In genomic region chr2:209577376-209578357, GRCh38 we compare ENCODE assay signal across 8 cellular contexts.
DNase-seq lines count a peak whose midpoint lies in the region; ATAC-seq and TF ChIP-seq lines count a peak whose summit lies in the region.

No MANE protein-coding gene starts in this region.

- no peaks in the 10 kb centered on the region for H3K9me1 ChIP-seq in IMR-90 (ENCODE audit: insufficient read depth, low read length)

- no peak for TF ChIP-seq EP300 in upper lobe of left lung (IDR thresholded peaks at IDR 0.05)

- no peak overlapping the region for H3K18ac ChIP-seq in IMR-90 (ENCODE audit: low read depth, low read length)

- no peaks in the 10 kb centered on the region for H3K9me3 Mint-ChIP-seq in CD14-positive monocyte
- H3K9me3 Mint-ChIP-seq in activated naive CD8-positive, alpha-beta T cell treated with anti-CD3 and anti-CD28 coated beads for 36 hours: no peaks in the 10 kb centered on the region

- no peak overlapping the region for H3K9ac ChIP-seq in IMR-90 (ENCODE audit: low read depth, low read length)

- H3K36me3 ChIP-seq in IMR-90 (ENCODE audit: control insufficient read depth, insufficient read depth, low read length): no peaks in the 10 kb centered on the region
- no peaks in the 10 kb centered on the region for H3K36me3 ChIP-seq in kidney epithelial cell (ENCODE audit: control insufficient read depth, insufficient read depth, low read length)
- H3K36me3 ChIP-seq in upper lobe of left lung: no peaks in the 10 kb centered on the region

- no peak overlapping the region for H2BK5ac ChIP-seq in IMR-90 (ENCODE audit: low read depth, low read length, poor library complexity, severe bottlenecking)

- H3K27ac ChIP-seq in IMR-90 (ENCODE audit: insufficient read depth, low read length) (no peak overlapping the region), upper lobe of left lung (no peak overlapping the region)

- dilution Hi-C loops in IMR-90 (cut with HindIII; ENCODE audit: low sequenced_read_pairs, unreplicated experiment): no loop called here

- peak; percentile 72 for TF ChIP-seq CTCF in CD14-positive monocyte (IDR thresholded peaks at IDR 0.05)
- TF ChIP-seq CTCF in IMR-90 (conservative IDR thresholded peaks at IDR 0.05; ENCODE audit: low read depth, low read length): peak; percentile 52
- TF ChIP-seq CTCF in kidney epithelial cell (IDR thresholded peaks at IDR 0.05; ENCODE audit: insufficient read depth, low read length, poor library complexity, severe bottlenecking): peak; percentile 21
- TF ChIP-seq CTCF in upper lobe of left lung (IDR thresholded peaks at IDR 0.05): peak in 3 of 6 experiments; percentile 18 to 31 (median 21)

- no peak overlapping the region for H2BK20ac ChIP-seq in IMR-90 (ENCODE audit: low read depth, low read length)

- H3K14ac ChIP-seq in IMR-90 (replicated peaks; ENCODE audit: low read depth, low read length): no peak overlapping the region

- H3K27me3 ChIP-seq in IMR-90 (ENCODE audit: control insufficient read depth, insufficient read depth, low read length) (no peaks in the 10 kb centered on the region), kidney epithelial cell (ENCODE audit: control insufficient read depth, insufficient read depth, low read length) (no peaks in the 10 kb centered on the region), upper lobe of left lung (no peaks in the 10 kb centered on the region)

- H3K27me3 Mint-ChIP-seq in CD14-positive monocyte (ENCODE audit: low read depth in 3 of 3): peaks cover 1 to 8% (median 4%) of the 10 kb centered on the region in 3 donors
- H3K27me3 Mint-ChIP-seq in activated naive CD8-positive, alpha-beta T cell treated with anti-CD3 and anti-CD28 coated beads for 36 hours: peaks cover 9% of the 10 kb centered on the region

- no peak for ATAC-seq in IMR-90 (ENCODE audit: low read depth)
- ATAC-seq in SK-N-SH treated with all-trans-retinoic acid at 6 μM for 48 hours: 0 out of 3 replicates have a peak, but pooled peaks have one; percentile 25
- no peak for ATAC-seq in upper lobe of left lung (ENCODE audit: low FRiP score in 2 of 2)

- no peak overlapping the region for H3K56ac ChIP-seq in IMR-90 (ENCODE audit: extremely low read depth, insufficient read depth, low read length)

- H2AFZ ChIP-seq in IMR-90 (replicated peaks; ENCODE audit: low read length, poor library complexity): no peak overlapping the region

- no peak overlapping the region for H2BK15ac ChIP-seq in IMR-90 (ENCODE audit: low read depth, low read length)

- H3K4me1 Mint-ChIP-seq in CD14-positive monocyte: peaks cover 8% of the 10 kb centered on the region
- H3K4me1 Mint-ChIP-seq in activated naive CD8-positive, alpha-beta T cell treated with anti-CD3 and anti-CD28 coated beads for 36 hours: peaks cover 6% of the 10 kb centered on the region

- BruUV-seq in IMR-90 (replicated peaks; lab: Mats Ljungman, UMichigan): no TSS peak

- POLR2A ChIA-PET in IMR-90 (lab: Charles Lee; ENCODE audit: unreplicated experiment): no interaction called here

- no peak overlapping the region for H3K4me2 ChIP-seq in IMR-90 (ENCODE audit: low read depth, low read length)

- peak; percentile 27; the same call in 1 of the 2 replicates for TF ChIP-seq RAD21 in IMR-90 (IDR thresholded peaks at IDR 0.05; ENCODE audit: low read length)

- no peak overlapping the region for H4K8ac ChIP-seq in IMR-90 (ENCODE audit: low read depth in 2 of 2, low read length in 2 of 2)

- H3K9me3 ChIP-seq in IMR-90 (ENCODE audit: control insufficient read depth, insufficient read depth, low read length) (no peaks in the 10 kb centered on the region), upper lobe of left lung (no peaks in the 10 kb centered on the region)

- no peak overlapping the region for H3K23ac ChIP-seq in IMR-90 (ENCODE audit: low read depth, low read length)

- no peaks in the 10 kb centered on the region for H3K4me1 ChIP-seq in IMR-90 (ENCODE audit: control insufficient read depth, insufficient read depth, low read length)
- peaks cover 0 to 3% (median 0%) of the 10 kb centered on the region in 4 donors for H3K4me1 ChIP-seq in upper lobe of left lung

- H3K4me3 ChIP-seq in IMR-90 (ENCODE audit: insufficient read depth, low read depth, low read length) (no peak overlapping the region), kidney epithelial cell (ENCODE audit: low read depth, low read length) (no peak overlapping the region), upper lobe of left lung (no peak overlapping the region)

- H3K4me3 Mint-ChIP-seq in CD14-positive monocyte: no peak overlapping the region
- H3K4me3 Mint-ChIP-seq in activated naive CD8-positive, alpha-beta T cell treated with anti-CD3 and anti-CD28 coated beads for 36 hours: no peak overlapping the region

- no peak overlapping the region for H2AK5ac ChIP-seq in IMR-90 (ENCODE audit: low read depth, low read length)

- CTCF ChIA-PET in IMR-90 (lab: Yijun Ruan, JAX): interaction anchor here (0.9 to 2.3 kb wide), 7 partner anchors 11 to 636 kb away, joined by 3 to 12 read pairs (median 5); partner anchors contain the start of gene MAP2

- H4K20me1 ChIP-seq in IMR-90 (ENCODE audit: insufficient read depth, low read length): no peaks in the 10 kb centered on the region

- TF ChIP-seq POLR2A in IMR-90 (IDR thresholded peaks at IDR 0.05; ENCODE audit: low read depth, low read length): no peak
- TF ChIP-seq POLR2A in upper lobe of left lung (IDR thresholded peaks at IDR 0.05): no peak

- no peak overlapping the region for H4K5ac ChIP-seq in IMR-90 (ENCODE audit: low read depth, low read length)

- no peak overlapping the region for H2AK9ac ChIP-seq in IMR-90 (replicated peaks; ENCODE audit: low read depth, low read length, poor library complexity)

- no peaks in the 10 kb centered on the region for H3K36me3 Mint-ChIP-seq in CD14-positive monocyte
- no peaks in the 10 kb centered on the region for H3K36me3 Mint-ChIP-seq in activated naive CD8-positive, alpha-beta T cell treated with anti-CD3 and anti-CD28 coated beads for 36 hours

- no peak for DNase-seq in CD14-positive monocyte (ENCODE audit: low spot score)
- peak; percentile 6 for DNase-seq in IMR-90
- no peak for DNase-seq in kidney epithelial cell (ENCODE audit: low read depth)
- no peak for DNase-seq in LoVo (ENCODE audit: low spot score)
- DNase-seq in activated naive CD4-positive, alpha-beta T cell treated with Interleukin-2 at 50 U/mL for 16 hours: no peak
- no peak for DNase-seq in upper lobe of left lung
- no peak for DNase-seq in activated naive CD8-positive, alpha-beta T cell treated with anti-CD3 and anti-CD28 coated beads for 36 hours

- no peaks in the 10 kb centered on the region for H3K79me1 ChIP-seq in IMR-90 (ENCODE audit: low read depth in 1 of 2, low read length in 2 of 2)

- H3K27ac Mint-ChIP-seq in CD14-positive monocyte: no peak overlapping the region
- H3K27ac Mint-ChIP-seq in activated naive CD8-positive, alpha-beta T cell treated with anti-CD3 and anti-CD28 coated beads for 36 hours: no peak overlapping the region

- no peak overlapping the region for H3K4ac ChIP-seq in IMR-90 (ENCODE audit: low read depth, low read length)

- WGBS in IMR-90 (ENCODE audit: extremely low coverage in 2 of 2, insufficient read length in 1 of 2), 2 experiments: no CpG with 5 or more reads among the region's 4 CpGs
- WGBS in upper lobe of left lung, 2 donors: 68 to 78% methylated on average over 4 of the region's 4 CpGs

- in situ Hi-C loops in IMR-90 (cut with MboI; ENCODE audit: low sequenced_read_pairs): loop anchor here (10.0 kb wide), 1 partner anchor 243 kb away; no protein-coding TSS in a partner anchor

- no peak overlapping the region for H4K91ac ChIP-seq in IMR-90 (ENCODE audit: insufficient read depth, low read depth, low read length)

- H2BK120ac ChIP-seq in IMR-90 (ENCODE audit: low read depth, low read length): no peak overlapping the region

- intact Hi-C loops in CD14-positive monocyte (cut with micrococcal nuclease) (loop anchor here in 1 of 2 donors (10.0 kb wide), 1 partner anchor 233 kb away; no protein-coding TSS in a partner anchor), IMR-90 (cut with micrococcal nuclease) (loop anchor here (1.0 to 2.0 kb wide), 3 partner anchors 152 to 1183 kb away; no protein-coding TSS in a partner anchor)

TF ChIP-seq in IMR-90, 13 proteins besides CTCF, POLR2A, EP300 and RAD21:
- TF ChIP-seq MAFK (IDR thresholded peaks at IDR 0.05; ENCODE audit: low read depth, low read length): no peak
- no peak for TF ChIP-seq RCOR1 (IDR thresholded peaks at IDR 0.05; ENCODE audit: insufficient replicate concordance, low read length)
- TF ChIP-seq, protein P1, sequence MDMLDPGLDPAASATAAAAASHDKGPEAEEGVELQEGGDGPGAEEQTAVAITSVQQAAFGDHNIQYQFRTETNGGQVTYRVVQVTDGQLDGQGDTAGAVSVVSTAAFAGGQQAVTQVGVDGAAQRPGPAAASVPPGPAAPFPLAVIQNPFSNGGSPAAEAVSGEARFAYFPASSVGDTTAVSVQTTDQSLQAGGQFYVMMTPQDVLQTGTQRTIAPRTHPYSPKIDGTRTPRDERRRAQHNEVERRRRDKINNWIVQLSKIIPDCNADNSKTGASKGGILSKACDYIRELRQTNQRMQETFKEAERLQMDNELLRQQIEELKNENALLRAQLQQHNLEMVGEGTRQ (IDR thresholded peaks at IDR 0.05; ENCODE audit: low read depth, low read length): no peak
- peak; percentile 48; the same call in 1 of the 2 replicates for TF ChIP-seq SMC3 (IDR thresholded peaks at IDR 0.05; ENCODE audit: low read depth, low read length)
- no peak for TF ChIP-seq NFE2L2 (IDR thresholded peaks at IDR 0.05; ENCODE audit: low read depth, low read length)

TF ChIP-seq in SK-N-SH treated with all-trans-retinoic acid at 6 μM for 48 hours, 23 proteins besides CTCF, POLR2A, EP300 and RAD21:
- TF ChIP-seq ZFP3 (CRISPR knock-in tag; IDR thresholded peaks at IDR 0.05): no peak
- no peak for TF ChIP-seq ISL1 (CRISPR knock-in tag; IDR thresholded peaks at IDR 0.05)
- TF ChIP-seq ZNF565 (CRISPR knock-in tag; conservative IDR thresholded peaks at IDR 0.05; ENCODE audit: low read depth): no peak
- TF ChIP-seq TCF4 (CRISPR knock-in tag; IDR thresholded peaks at IDR 0.05; ENCODE audit: borderline replicate concordance): no peak
- no peak for TF ChIP-seq TOX (CRISPR knock-in tag; IDR thresholded peaks at IDR 0.05; ENCODE audit: borderline replicate concordance)
- no peak for TF ChIP-seq OSR1 (CRISPR knock-in tag; IDR thresholded peaks at IDR 0.05)
